In genomic region chr19:40465025-40465780, GRCh38 we compare ENCODE assay signal across 1 cellular context.
A peak's percentile ranks its signal among the peaks of the same experiment; 100 is the strongest.
TF ChIP-seq lines count a peak whose summit lies in the region.

Gene BLVRB, minus strand, starts transcription at chr19:40465745. Its CDS starts 57 bp downstream, at chr19:40465688.

TF ChIP-seq in HepG2, 621 proteins besides CTCF, POLR2A, EP300 and RAD21 (continued from another document and continues in another):
- TF ChIP-seq, protein P1, sequence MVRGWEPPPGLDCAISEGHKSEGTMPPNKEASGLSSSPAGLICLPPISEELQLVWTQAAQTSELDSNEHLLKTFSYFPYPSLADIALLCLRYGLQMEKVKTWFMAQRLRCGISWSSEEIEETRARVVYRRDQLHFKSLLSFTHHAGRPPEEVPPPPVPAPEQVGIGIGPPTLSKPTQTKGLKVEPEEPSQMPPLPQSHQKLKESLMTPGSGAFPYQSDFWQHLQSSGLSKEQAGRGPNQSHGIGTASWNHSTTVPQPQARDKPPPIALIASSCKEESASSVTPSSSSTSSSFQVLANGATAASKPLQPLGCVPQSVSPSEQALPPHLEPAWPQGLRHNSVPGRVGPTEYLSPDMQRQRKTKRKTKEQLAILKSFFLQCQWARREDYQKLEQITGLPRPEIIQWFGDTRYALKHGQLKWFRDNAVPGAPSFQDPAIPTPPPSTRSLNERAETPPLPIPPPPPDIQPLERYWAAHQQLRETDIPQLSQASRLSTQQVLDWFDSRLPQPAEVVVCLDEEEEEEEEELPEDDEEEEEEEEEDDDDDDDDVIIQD (CRISPR knock-in tag; IDR thresholded peaks at IDR 0.05; ENCODE audit: low read depth): no peak
- 0 out of 2 replicates have a peak, but pooled peaks have one; percentile 51 for TF ChIP-seq GATA4 (IDR thresholded peaks at IDR 0.05; ENCODE audit: borderline replicate concordance, low read depth)
- no peak for TF ChIP-seq ETV5 (CRISPR knock-in tag; IDR thresholded peaks at IDR 0.05; ENCODE audit: borderline replicate concordance)
- TF ChIP-seq ZNF496 (CRISPR knock-in tag; IDR thresholded peaks at IDR 0.05; ENCODE audit: insufficient replicate concordance): no peak
- peak; percentile 74; the same call in 1 of the 2 replicates for TF ChIP-seq ZNF607 (CRISPR knock-in tag; IDR thresholded peaks at IDR 0.05; ENCODE audit: borderline replicate concordance)
- no peak for TF ChIP-seq ZBTB4 (CRISPR knock-in tag; IDR thresholded peaks at IDR 0.05; ENCODE audit: borderline replicate concordance)
- TF ChIP-seq TBP (CRISPR knock-in tag; IDR thresholded peaks at IDR 0.05): no peak
- TF ChIP-seq HNF4A (CRISPR knock-in tag; IDR thresholded peaks at IDR 0.05): no peak
- no peak for TF ChIP-seq GFI1 (CRISPR knock-in tag; IDR thresholded peaks at IDR 0.05; ENCODE audit: borderline replicate concordance)
- peak; percentile 83 for TF ChIP-seq HDAC1 (CRISPR knock-in tag; IDR thresholded peaks at IDR 0.05)
- TF ChIP-seq ZNF33B (CRISPR knock-in tag; IDR thresholded peaks at IDR 0.05): no peak
- TF ChIP-seq, protein P2, sequence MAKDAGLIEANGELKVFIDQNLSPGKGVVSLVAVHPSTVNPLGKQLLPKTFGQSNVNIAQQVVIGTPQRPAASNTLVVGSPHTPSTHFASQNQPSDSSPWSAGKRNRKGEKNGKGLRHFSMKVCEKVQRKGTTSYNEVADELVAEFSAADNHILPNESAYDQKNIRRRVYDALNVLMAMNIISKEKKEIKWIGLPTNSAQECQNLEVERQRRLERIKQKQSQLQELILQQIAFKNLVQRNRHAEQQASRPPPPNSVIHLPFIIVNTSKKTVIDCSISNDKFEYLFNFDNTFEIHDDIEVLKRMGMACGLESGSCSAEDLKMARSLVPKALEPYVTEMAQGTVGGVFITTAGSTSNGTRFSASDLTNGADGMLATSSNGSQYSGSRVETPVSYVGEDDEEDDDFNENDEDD (CRISPR knock-in tag; IDR thresholded peaks at IDR 0.05; ENCODE audit: borderline replicate concordance): peak; percentile 62; the same call in 1 of the 2 replicates
- TF ChIP-seq HMG20B (CRISPR knock-in tag; conservative IDR thresholded peaks at IDR 0.05): no peak
- no peak for TF ChIP-seq KAT7 (CRISPR knock-in tag; IDR thresholded peaks at IDR 0.05; ENCODE audit: borderline replicate concordance)
- TF ChIP-seq ZFP1 (CRISPR knock-in tag; IDR thresholded peaks at IDR 0.05): no peak
- TF ChIP-seq, protein P3, sequence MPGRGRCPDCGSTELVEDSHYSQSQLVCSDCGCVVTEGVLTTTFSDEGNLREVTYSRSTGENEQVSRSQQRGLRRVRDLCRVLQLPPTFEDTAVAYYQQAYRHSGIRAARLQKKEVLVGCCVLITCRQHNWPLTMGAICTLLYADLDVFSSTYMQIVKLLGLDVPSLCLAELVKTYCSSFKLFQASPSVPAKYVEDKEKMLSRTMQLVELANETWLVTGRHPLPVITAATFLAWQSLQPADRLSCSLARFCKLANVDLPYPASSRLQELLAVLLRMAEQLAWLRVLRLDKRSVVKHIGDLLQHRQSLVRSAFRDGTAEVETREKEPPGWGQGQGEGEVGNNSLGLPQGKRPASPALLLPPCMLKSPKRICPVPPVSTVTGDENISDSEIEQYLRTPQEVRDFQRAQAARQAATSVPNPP (CRISPR knock-in tag; IDR thresholded peaks at IDR 0.05): no peak
- TF ChIP-seq RCOR2 (CRISPR knock-in tag; IDR thresholded peaks at IDR 0.05): peak; percentile 58; the same call in 1 of the 2 replicates
- no peak for TF ChIP-seq ZNF513 (CRISPR knock-in tag; conservative IDR thresholded peaks at IDR 0.05)
- no peak for TF ChIP-seq NFATC3 (CRISPR knock-in tag; IDR thresholded peaks at IDR 0.05)
- TF ChIP-seq TP53 (CRISPR knock-in tag; conservative IDR thresholded peaks at IDR 0.05): no peak
- no peak for TF ChIP-seq ARNT2 (CRISPR knock-in tag; IDR thresholded peaks at IDR 0.05; ENCODE audit: low read depth)
- no peak for TF ChIP-seq MTA3 (CRISPR knock-in tag; IDR thresholded peaks at IDR 0.05)
- peak; percentile 39; the same call in 1 of the 2 replicates for TF ChIP-seq ZNF749 (CRISPR knock-in tag; IDR thresholded peaks at IDR 0.05; ENCODE audit: borderline replicate concordance)
- TF ChIP-seq TOPORS (CRISPR knock-in tag; IDR thresholded peaks at IDR 0.05): no peak
- TF ChIP-seq FOXA3 (CRISPR knock-in tag; IDR thresholded peaks at IDR 0.05): no peak
- peak; percentile 69 for TF ChIP-seq POLR2AphosphoS5 (IDR thresholded peaks at IDR 0.05; ENCODE audit: low read depth, low read length)
- TF ChIP-seq SRSF9 (IDR thresholded peaks at IDR 0.05; ENCODE audit: borderline replicate concordance, insufficient read depth, low read depth, low read length, poor library complexity, severe bottlenecking): no peak
- TF ChIP-seq HDAC6 (IDR thresholded peaks at IDR 0.05; ENCODE audit: low read depth, low read length): no peak
- no peak for TF ChIP-seq TAF15 (IDR thresholded peaks at IDR 0.05; ENCODE audit: low read depth, low read length, poor library complexity, severe bottlenecking)
- no peak for TF ChIP-seq TCF12 (IDR thresholded peaks at IDR 0.05)
- no peak for TF ChIP-seq TCF12 (CRISPR knock-in tag; IDR thresholded peaks at IDR 0.05)
- no peak for TF ChIP-seq ZNF431 (CRISPR knock-in tag; IDR thresholded peaks at IDR 0.05; ENCODE audit: borderline replicate concordance, low read depth)
- TF ChIP-seq PBX2 (CRISPR knock-in tag; IDR thresholded peaks at IDR 0.05): no peak
- TF ChIP-seq ARNTL (CRISPR knock-in tag; IDR thresholded peaks at IDR 0.05): 0 out of 2 replicates have a peak, but pooled peaks have one; percentile 23
- TF ChIP-seq AHDC1 (CRISPR knock-in tag; IDR thresholded peaks at IDR 0.05; ENCODE audit: borderline replicate concordance): 0 out of 2 replicates have a peak, but pooled peaks have one; percentile 32
- TF ChIP-seq ZNF557 (CRISPR knock-in tag; IDR thresholded peaks at IDR 0.05): no peak
- TF ChIP-seq, protein P4, sequence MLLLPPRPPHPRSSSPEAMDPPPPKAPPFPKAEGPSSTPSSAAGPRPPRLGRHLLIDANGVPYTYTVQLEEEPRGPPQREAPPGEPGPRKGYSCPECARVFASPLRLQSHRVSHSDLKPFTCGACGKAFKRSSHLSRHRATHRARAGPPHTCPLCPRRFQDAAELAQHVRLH (CRISPR knock-in tag; IDR thresholded peaks at IDR 0.05; ENCODE audit: borderline replicate concordance, low read depth): no peak
- no peak for TF ChIP-seq ZSCAN5A (CRISPR knock-in tag; IDR thresholded peaks at IDR 0.05; ENCODE audit: borderline replicate concordance)
- TF ChIP-seq ZNF20 (CRISPR knock-in tag; IDR thresholded peaks at IDR 0.05): no peak
- peak; percentile 97 for TF ChIP-seq ZNF629 (CRISPR knock-in tag; conservative IDR thresholded peaks at IDR 0.05)
- TF ChIP-seq FOSL1 (CRISPR knock-in tag; IDR thresholded peaks at IDR 0.05; ENCODE audit: borderline replicate concordance): no peak
- no peak for TF ChIP-seq CREBL2 (CRISPR knock-in tag; IDR thresholded peaks at IDR 0.05; ENCODE audit: borderline replicate concordance)
- 0 out of 2 replicates have a peak, but pooled peaks have one; percentile 27 for TF ChIP-seq ZNF761 (CRISPR knock-in tag; conservative IDR thresholded peaks at IDR 0.05)
- TF ChIP-seq ZSCAN25 (CRISPR knock-in tag; IDR thresholded peaks at IDR 0.05): no peak
